Comparison of ENCODE assay signal across 13 cellular contexts in genomic region chr1:78834201-78834741, GRCh38.
A peak's percentile ranks its signal among the peaks of the same experiment; 100 is the strongest.
DNase-seq lines count a peak whose midpoint lies in the region; ATAC-seq and TF ChIP-seq lines count a peak whose summit lies in the region.
"Had no signal": no experiment of that assay in that cellular context is flagged by ENCODE, and none has a peak within 500 bp of the region (broad histone marks: within the 10 kb centered on the region; RNA-seq: fewer than 3 reads in every experiment).

No MANE protein-coding gene starts in this region.

- in situ Hi-C loops in brain microvascular endothelial cell (cut with HindIII; ENCODE audit: low pct_ligation_motif_present, low sequenced_read_pairs): loop anchor here (25.0 kb wide), 1 partner anchor 353 kb away; no protein-coding TSS in a partner anchor

- TF ChIP-seq CTCF in brain microvascular endothelial cell (IDR thresholded peaks at IDR 0.05; ENCODE audit: low read depth, low read length, missing control alignments): no peak

- H3K4me3 ChIP-seq in brain microvascular endothelial cell (ENCODE audit: low read depth, low read length): no peak overlapping the region
- H3K4me3 ChIP-seq: thoracic aorta had no signal

- H3K36me3 ChIP-seq in brain microvascular endothelial cell (replicated peaks): no peaks in the 10 kb centered on the region
- H3K36me3 ChIP-seq: thoracic aorta had no signal

- H3K27ac ChIP-seq in brain microvascular endothelial cell: peak overlapping the region; percentile 91
- H3K27ac ChIP-seq: HL-60, thoracic aorta had no signal

- peak; percentile 71 for ATAC-seq in GM18498 (IDR thresholded peaks at IDR 0.05; ENCODE audit: unreplicated experiment)
- ATAC-seq in GM19467 (IDR thresholded peaks at IDR 0.05; ENCODE audit: unreplicated experiment): peak; percentile 54
- peak; percentile 89 for ATAC-seq in HG02981 (IDR thresholded peaks at IDR 0.05; ENCODE audit: unreplicated experiment)
- no peak for ATAC-seq in HG03108 (IDR thresholded peaks at IDR 0.05; ENCODE audit: unreplicated experiment)
- no peak for ATAC-seq in HG03521 (IDR thresholded peaks at IDR 0.05; ENCODE audit: unreplicated experiment)

- DNase-seq in brain microvascular endothelial cell (no peak), occipital lobe (lab: John Stamatoyannopoulos, UW) (no peak)
- no peak for DNase-seq in activated CD4-positive, CD25-positive, alpha-beta regulatory T cell treated with anti-CD3 and anti-CD28 coated beads, Interleukin-2, amount 50 U/mL, for 72 hours
- DNase-seq: CD8-positive, alpha-beta memory T cell; nephron progenitor cell; stimulated activated CD4-positive, alpha-beta T cell treated with anti-CD3 and anti-CD28 coated beads, Interleukin-2, amount 100 ng/mL, for 48 hours had no signal

- H3K27me3 ChIP-seq in brain microvascular endothelial cell (replicated peaks): no peaks in the 10 kb centered on the region

Comparison
In these comparisons a context has a peak if more than half of its experiments do, and no peak if none do; other contexts are left out.
1. ATAC-seq: peak in GM18498 (single experiment), GM19467 (single experiment) and HG02981 (single experiment); none in HG03108 (single experiment) and HG03521 (single experiment).